In the genomic region with DNA sequence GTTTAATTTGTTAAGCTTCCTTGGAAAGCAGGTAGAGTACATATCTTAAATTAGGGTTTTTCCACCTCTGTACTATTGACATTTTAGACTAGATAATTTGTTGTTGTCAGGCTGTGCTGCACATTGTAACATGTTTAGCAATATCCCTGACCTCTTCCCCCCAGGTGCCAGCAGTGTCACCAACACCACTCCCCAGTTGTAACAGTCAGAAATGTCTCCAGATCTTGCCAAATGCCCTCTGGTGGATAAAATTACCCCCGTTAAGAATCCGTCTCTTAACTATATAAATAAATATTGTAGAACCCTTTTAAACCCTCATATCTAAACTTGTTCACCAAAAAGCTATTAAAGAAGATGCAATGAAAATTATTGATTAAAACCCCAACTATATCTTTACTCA, we compare ENCODE assay signal across 22 cellular contexts.
"Had no signal": no experiment of that assay in that cellular context is flagged by ENCODE, and none has a peak within 500 bp of the region (broad histone marks: within the 10 kb centered on the region; RNA-seq: fewer than 3 reads in every experiment).

No MANE protein-coding gene starts in this region.

- H3K4me3 Mint-ChIP-seq: activated CD4-positive, alpha-beta T cell treated with anti-CD3 and anti-CD28 coated beads, Interleukin-2, amount 10 ng/mL, durations not matched to agents 7 days and 5 days; activated CD8-positive, alpha-beta T cell treated with anti-CD3 and anti-CD28 coated beads, Interleukin-2, amount 10 ng/mL, durations not matched to agents 7 days and 5 days; activated naive CD8-positive, alpha-beta T cell treated with anti-CD3 and anti-CD28 coated beads, Interleukin-2, amount 10 ng/mL, durations not matched to agents 7 days and 5 days; activated T-cell treated with anti-CD3 and anti-CD28 coated beads, Interleukin-2, amount 50 U/mL, for 24 hours; naive thymus-derived CD8-positive, alpha-beta T cell had no signal

- H3K4me1 ChIP-seq: body of pancreas, colonic mucosa, heart right ventricle, lower lobe of right lung, prostate gland, right atrium auricular region, uterus had no signal

- H3K27me3 ChIP-seq: body of pancreas, colonic mucosa, esophagus muscularis mucosa, heart right ventricle, right atrium auricular region, tibial nerve, uterus had no signal

- ATAC-seq: activated CD4-positive, CD25-positive, alpha-beta regulatory T cell treated with anti-CD3 and anti-CD28 coated beads, Interleukin-2, amount 50 U/mL, for 24 hours; activated CD8-positive, alpha-beta T cell treated with anti-CD3 and anti-CD28 coated beads, Interleukin-2, amount 10 ng/mL, durations not matched to agents 7 days and 5 days; body of pancreas; heart right ventricle; left cardiac atrium; lower lobe of right lung; naive thymus-derived CD8-positive, alpha-beta T cell; stimulated activated naive CD8-positive, alpha-beta T cell treated with anti-CD3 and anti-CD28 coated beads, Interleukin-15, Interleukin-2, amounts not matched to agents 100 U/mL and 50 U/mL, for 24 hours had no signal

- H3K4me1 Mint-ChIP-seq: activated CD4-positive, alpha-beta T cell treated with anti-CD3 and anti-CD28 coated beads, Interleukin-2, amount 10 ng/mL, durations not matched to agents 7 days and 5 days; activated naive CD8-positive, alpha-beta T cell treated with anti-CD3 and anti-CD28 coated beads, Interleukin-2, amount 10 ng/mL, durations not matched to agents 7 days and 5 days; naive thymus-derived CD8-positive, alpha-beta T cell had no signal

- H3K27ac ChIP-seq: body of pancreas, colonic mucosa, esophagus muscularis mucosa, heart right ventricle, lower lobe of right lung, prostate gland, right atrium auricular region, skin epidermis, tibial nerve, uterus had no signal

- H3K9me3 ChIP-seq: body of pancreas, colonic mucosa, esophagus muscularis mucosa, heart right ventricle, lower lobe of right lung, prostate gland, right atrium auricular region, tibial nerve, uterus had no signal

- H3K9me3 Mint-ChIP-seq: activated CD4-positive, alpha-beta T cell treated with anti-CD3 and anti-CD28 coated beads, Interleukin-2, amount 10 ng/mL, durations not matched to agents 7 days and 5 days; activated naive CD8-positive, alpha-beta T cell treated with anti-CD3 and anti-CD28 coated beads, Interleukin-2, amount 10 ng/mL, durations not matched to agents 7 days and 5 days; activated T-cell treated with anti-CD3 and anti-CD28 coated beads, Interleukin-2, amount 50 U/mL, for 24 hours; activated T-helper 2 cell treated with anti-CD3 and anti-CD28 coated beads, Interferon-gamma antibody, Interleukin-2, Interleukin-4, amounts not matched to agents 10 μg/mL and 5 μg/mL and 100 μg/mL, durations not matched to agents 14 hours and 24 hours and 36 hours had no signal

- H3K27me3 Mint-ChIP-seq: activated CD4-positive, alpha-beta T cell treated with anti-CD3 and anti-CD28 coated beads, Interleukin-2, amount 10 ng/mL, durations not matched to agents 7 days and 5 days; activated naive CD8-positive, alpha-beta T cell treated with anti-CD3 and anti-CD28 coated beads, Interleukin-2, amount 10 ng/mL, durations not matched to agents 7 days and 5 days had no signal

- DNase-seq: activated CD4-positive, alpha-beta T cell treated with anti-CD3 and anti-CD28 coated beads, Interleukin-2, amount 10 ng/mL, durations not matched to agents 7 days and 5 days; activated CD8-positive, alpha-beta T cell treated with anti-CD3 and anti-CD28 coated beads, Interleukin-2, amount 10 ng/mL, durations not matched to agents 7 days and 5 days; activated naive CD4-positive, alpha-beta T cell treated with Interleukin-2 at 50 U/mL for 16 hours; activated naive CD8-positive, alpha-beta T cell treated with anti-CD3 and anti-CD28 coated beads, Interleukin-2, amount 10 ng/mL, durations not matched to agents 7 days and 5 days; activated T-cell treated with anti-CD3 and anti-CD28 coated beads, Interleukin-2, amount 50 U/mL, for 24 hours; body of pancreas; central memory CD4-positive, alpha-beta T cell; colonic mucosa; heart right ventricle; left cardiac atrium; lower lobe of right lung; naive thymus-derived CD8-positive, alpha-beta T cell; stimulated activated naive CD8-positive, alpha-beta T cell treated with anti-CD3 and anti-CD28 coated beads, Interleukin-15, Interleukin-2, amounts not matched to agents 100 U/mL and 50 U/mL, for 24 hours; substantia nigra; uterus had no signal

- H3K36me3 ChIP-seq: colonic mucosa, esophagus muscularis mucosa, heart right ventricle, lower lobe of right lung, prostate gland, right atrium auricular region, tibial nerve, uterus had no signal

- H3K36me3 Mint-ChIP-seq: activated naive CD8-positive, alpha-beta T cell treated with anti-CD3 and anti-CD28 coated beads, Interleukin-2, amount 10 ng/mL, durations not matched to agents 7 days and 5 days; naive thymus-derived CD8-positive, alpha-beta T cell had no signal

- H3K4me3 ChIP-seq: body of pancreas, colonic mucosa, esophagus muscularis mucosa, heart right ventricle, lower lobe of right lung, prostate gland, right atrium auricular region, skin epidermis, tibial nerve, uterus had no signal

- H3K27ac Mint-ChIP-seq: activated CD4-positive, alpha-beta T cell treated with anti-CD3 and anti-CD28 coated beads, Interleukin-2, amount 10 ng/mL, durations not matched to agents 7 days and 5 days; activated CD8-positive, alpha-beta T cell treated with anti-CD3 and anti-CD28 coated beads, Interleukin-2, amount 10 ng/mL, durations not matched to agents 7 days and 5 days; activated naive CD8-positive, alpha-beta T cell treated with anti-CD3 and anti-CD28 coated beads, Interleukin-2, amount 10 ng/mL, durations not matched to agents 7 days and 5 days; activated T-cell treated with anti-CD3 and anti-CD28 coated beads, Interleukin-2, amount 50 U/mL, for 24 hours; activated T-helper 2 cell treated with anti-CD3 and anti-CD28 coated beads, Interferon-gamma antibody, Interleukin-2, Interleukin-4, amounts not matched to agents 10 μg/mL and 5 μg/mL and 100 μg/mL, durations not matched to agents 14 hours and 24 hours and 36 hours; naive thymus-derived CD8-positive, alpha-beta T cell had no signal
